1 cellular context compared by ENCODE assay signal in the genomic region with DNA sequence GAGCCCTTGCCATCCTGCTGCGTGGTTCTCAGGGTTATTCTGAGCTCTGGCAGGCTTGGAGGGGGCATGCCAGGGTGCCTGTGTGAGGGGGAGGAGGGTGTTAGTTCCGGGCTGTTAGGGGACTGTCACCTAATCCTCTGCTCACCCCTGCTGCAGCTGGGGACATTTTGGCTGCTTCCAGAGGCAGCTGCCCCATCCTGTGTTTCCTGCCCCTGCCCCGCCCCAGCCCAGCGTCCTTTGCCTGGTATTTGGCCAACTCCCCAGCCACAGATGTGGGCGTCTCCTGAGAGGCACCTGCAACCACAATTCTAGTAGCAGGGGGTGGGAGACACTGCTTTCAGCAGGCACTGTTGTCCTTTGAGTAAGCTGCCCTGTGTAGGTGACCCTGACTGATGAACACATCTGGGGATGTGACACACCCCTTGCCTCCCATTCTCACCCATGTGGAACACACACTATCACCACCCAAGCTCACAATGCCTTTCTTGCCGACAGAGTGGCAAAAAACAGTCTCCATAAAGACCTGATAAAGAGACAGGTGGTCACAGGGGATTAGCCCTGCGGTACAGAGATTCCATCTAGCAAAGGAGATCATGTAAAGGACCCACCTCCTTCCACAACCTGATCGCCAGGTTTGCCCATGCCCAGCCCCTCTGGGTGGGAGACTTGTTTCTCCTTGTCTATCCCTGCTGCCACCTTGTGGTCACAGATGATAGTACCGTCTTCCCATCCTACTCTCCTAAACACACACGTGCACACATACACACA.
TF ChIP-seq lines count a peak whose summit lies in the region.

A gene (minus strand): TSS at position 48 of the 768 bp plus-strand sequence. CDS start 35 bp downstream, at position 13.

TF ChIP-seq in H1, 55 proteins besides CTCF, POLR2A, EP300 and RAD21 (continued from another document):
- TF ChIP-seq, protein P1, sequence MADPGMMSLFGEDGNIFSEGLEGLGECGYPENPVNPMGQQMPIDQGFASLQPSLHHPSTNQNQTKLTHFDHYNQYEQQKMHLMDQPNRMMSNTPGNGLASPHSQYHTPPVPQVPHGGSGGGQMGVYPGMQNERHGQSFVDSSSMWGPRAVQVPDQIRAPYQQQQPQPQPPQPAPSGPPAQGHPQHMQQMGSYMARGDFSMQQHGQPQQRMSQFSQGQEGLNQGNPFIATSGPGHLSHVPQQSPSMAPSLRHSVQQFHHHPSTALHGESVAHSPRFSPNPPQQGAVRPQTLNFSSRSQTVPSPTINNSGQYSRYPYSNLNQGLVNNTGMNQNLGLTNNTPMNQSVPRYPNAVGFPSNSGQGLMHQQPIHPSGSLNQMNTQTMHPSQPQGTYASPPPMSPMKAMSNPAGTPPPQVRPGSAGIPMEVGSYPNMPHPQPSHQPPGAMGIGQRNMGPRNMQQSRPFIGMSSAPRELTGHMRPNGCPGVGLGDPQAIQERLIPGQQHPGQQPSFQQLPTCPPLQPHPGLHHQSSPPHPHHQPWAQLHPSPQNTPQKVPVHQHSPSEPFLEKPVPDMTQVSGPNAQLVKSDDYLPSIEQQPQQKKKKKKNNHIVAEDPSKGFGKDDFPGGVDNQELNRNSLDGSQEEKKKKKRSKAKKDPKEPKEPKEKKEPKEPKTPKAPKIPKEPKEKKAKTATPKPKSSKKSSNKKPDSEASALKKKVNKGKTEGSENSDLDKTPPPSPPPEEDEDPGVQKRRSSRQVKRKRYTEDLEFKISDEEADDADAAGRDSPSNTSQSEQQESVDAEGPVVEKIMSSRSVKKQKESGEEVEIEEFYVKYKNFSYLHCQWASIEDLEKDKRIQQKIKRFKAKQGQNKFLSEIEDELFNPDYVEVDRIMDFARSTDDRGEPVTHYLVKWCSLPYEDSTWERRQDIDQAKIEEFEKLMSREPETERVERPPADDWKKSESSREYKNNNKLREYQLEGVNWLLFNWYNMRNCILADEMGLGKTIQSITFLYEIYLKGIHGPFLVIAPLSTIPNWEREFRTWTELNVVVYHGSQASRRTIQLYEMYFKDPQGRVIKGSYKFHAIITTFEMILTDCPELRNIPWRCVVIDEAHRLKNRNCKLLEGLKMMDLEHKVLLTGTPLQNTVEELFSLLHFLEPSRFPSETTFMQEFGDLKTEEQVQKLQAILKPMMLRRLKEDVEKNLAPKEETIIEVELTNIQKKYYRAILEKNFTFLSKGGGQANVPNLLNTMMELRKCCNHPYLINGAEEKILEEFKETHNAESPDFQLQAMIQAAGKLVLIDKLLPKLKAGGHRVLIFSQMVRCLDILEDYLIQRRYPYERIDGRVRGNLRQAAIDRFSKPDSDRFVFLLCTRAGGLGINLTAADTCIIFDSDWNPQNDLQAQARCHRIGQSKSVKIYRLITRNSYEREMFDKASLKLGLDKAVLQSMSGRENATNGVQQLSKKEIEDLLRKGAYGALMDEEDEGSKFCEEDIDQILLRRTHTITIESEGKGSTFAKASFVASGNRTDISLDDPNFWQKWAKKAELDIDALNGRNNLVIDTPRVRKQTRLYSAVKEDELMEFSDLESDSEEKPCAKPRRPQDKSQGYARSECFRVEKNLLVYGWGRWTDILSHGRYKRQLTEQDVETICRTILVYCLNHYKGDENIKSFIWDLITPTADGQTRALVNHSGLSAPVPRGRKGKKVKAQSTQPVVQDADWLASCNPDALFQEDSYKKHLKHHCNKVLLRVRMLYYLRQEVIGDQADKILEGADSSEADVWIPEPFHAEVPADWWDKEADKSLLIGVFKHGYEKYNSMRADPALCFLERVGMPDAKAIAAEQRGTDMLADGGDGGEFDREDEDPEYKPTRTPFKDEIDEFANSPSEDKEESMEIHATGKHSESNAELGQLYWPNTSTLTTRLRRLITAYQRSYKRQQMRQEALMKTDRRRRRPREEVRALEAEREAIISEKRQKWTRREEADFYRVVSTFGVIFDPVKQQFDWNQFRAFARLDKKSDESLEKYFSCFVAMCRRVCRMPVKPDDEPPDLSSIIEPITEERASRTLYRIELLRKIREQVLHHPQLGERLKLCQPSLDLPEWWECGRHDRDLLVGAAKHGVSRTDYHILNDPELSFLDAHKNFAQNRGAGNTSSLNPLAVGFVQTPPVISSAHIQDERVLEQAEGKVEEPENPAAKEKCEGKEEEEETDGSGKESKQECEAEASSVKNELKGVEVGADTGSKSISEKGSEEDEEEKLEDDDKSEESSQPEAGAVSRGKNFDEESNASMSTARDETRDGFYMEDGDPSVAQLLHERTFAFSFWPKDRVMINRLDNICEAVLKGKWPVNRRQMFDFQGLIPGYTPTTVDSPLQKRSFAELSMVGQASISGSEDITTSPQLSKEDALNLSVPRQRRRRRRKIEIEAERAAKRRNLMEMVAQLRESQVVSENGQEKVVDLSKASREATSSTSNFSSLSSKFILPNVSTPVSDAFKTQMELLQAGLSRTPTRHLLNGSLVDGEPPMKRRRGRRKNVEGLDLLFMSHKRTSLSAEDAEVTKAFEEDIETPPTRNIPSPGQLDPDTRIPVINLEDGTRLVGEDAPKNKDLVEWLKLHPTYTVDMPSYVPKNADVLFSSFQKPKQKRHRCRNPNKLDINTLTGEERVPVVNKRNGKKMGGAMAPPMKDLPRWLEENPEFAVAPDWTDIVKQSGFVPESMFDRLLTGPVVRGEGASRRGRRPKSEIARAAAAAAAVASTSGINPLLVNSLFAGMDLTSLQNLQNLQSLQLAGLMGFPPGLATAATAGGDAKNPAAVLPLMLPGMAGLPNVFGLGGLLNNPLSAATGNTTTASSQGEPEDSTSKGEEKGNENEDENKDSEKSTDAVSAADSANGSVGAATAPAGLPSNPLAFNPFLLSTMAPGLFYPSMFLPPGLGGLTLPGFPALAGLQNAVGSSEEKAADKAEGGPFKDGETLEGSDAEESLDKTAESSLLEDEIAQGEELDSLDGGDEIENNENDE (IDR thresholded peaks at IDR 0.05; ENCODE audit: insufficient replicate concordance, low read length), result no peak
- TF ChIP-seq, protein P2, sequence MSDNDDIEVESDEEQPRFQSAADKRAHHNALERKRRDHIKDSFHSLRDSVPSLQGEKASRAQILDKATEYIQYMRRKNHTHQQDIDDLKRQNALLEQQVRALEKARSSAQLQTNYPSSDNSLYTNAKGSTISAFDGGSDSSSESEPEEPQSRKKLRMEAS (IDR thresholded peaks at IDR 0.05), result peak; percentile 54; the same call in 1 of the 2 replicates
- TF ChIP-seq EZH2 (IDR thresholded peaks at IDR 0.05; ENCODE audit: low read depth, low read length, severe bottlenecking), result no peak
- TF ChIP-seq HDAC6 (IDR thresholded peaks at IDR 0.05; ENCODE audit: low read depth, low read length), result no peak
- TF ChIP-seq CBX5 (IDR thresholded peaks at IDR 0.05; ENCODE audit: low read depth, low read length), result no peak
- TF ChIP-seq RFX5 (IDR thresholded peaks at IDR 0.05; ENCODE audit: borderline replicate concordance, low read depth, low read length), result no peak
- no peak for TF ChIP-seq NANOG (IDR thresholded peaks at IDR 0.05; ENCODE audit: insufficient read depth, low read depth, low read length, poor library complexity, severe bottlenecking)
- no peak for TF ChIP-seq FOSL1 (IDR thresholded peaks at IDR 0.05; ENCODE audit: insufficient read depth, low read depth, low read length)
- peak; percentile 51; the same call in 1 of the 2 replicates for TF ChIP-seq CREB1 (IDR thresholded peaks at IDR 0.05)
- no peak for TF ChIP-seq GABPA (IDR thresholded peaks at IDR 0.05; ENCODE audit: borderline replicate concordance, insufficient read depth, low read length)
- TF ChIP-seq, protein P3, sequence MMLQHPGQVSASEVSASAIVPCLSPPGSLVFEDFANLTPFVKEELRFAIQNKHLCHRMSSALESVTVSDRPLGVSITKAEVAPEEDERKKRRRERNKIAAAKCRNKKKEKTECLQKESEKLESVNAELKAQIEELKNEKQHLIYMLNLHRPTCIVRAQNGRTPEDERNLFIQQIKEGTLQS (IDR thresholded peaks at IDR 0.05; ENCODE audit: insufficient read depth, low read depth, low read length), result no peak
- no peak for TF ChIP-seq PHF8 (conservative IDR thresholded peaks at IDR 0.05; ENCODE audit: low read depth, low read length)
- 0 out of 2 replicates have a peak, but pooled peaks have one; percentile 8 for TF ChIP-seq YY1 (IDR thresholded peaks at IDR 0.05; ENCODE audit: low read depth, low read length)
